In the genomic region with DNA sequence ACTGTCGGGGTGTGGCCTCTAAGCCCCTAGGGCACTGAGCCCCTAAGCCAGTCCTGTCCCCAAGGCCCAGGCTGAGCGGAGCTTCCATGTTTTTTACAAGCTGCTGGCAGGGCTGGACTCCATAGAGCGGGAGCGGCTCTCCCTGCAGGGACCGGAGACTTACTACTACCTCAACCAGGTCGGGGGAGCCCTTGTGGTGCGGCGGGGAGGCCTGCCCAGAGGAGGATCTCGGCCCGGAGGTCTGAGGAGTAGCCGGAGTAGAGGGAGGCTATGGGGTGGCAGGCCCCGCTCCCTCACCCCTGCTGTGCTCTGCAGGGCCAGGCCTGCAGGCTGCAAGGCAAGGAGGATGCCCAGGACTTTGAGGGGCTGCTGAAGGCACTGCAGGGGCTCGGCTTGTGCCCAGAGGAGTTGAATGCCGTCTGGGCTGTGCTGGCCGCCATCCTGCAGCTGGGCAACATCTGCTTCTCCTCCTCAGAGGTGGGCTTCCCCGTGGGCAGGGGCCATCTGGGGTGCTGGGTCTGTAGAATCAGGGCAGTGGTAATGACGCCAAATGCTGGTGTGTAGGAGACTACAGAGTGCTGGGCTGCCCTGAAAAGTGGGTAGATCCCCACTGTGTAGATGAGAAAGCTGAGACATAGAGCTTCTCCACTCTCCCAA, we compare ENCODE assay signal across 26 cellular contexts. TPM values are rescaled to one million over a fixed set of nuclear protein-coding genes. Genes with fewer than 3 reads are reported as not detected.
"Had no signal": no experiment of that assay in that cellular context is flagged by ENCODE, and none has a peak within 500 bp of the region (broad histone marks: within the 10 kb centered on the region; RNA-seq: fewer than 3 reads in every experiment).

No MANE protein-coding gene starts in this region.

- H3K36me3 Mint-ChIP-seq: activated naive CD4-positive, alpha-beta T cell treated with anti-CD3 and anti-CD28 coated beads, Interleukin-2, amount 50 U/mL, for 72 hours; brain; natural killer cell had no signal

- H3K4me3 Mint-ChIP-seq: activated CD4-positive, alpha-beta memory T cell treated with anti-CD3 and anti-CD28 coated beads, Interleukin-2, amount 10 ng/mL, durations not matched to agents 7 days and 5 days; brain; natural killer cell; stimulated activated naive B cell treated with anti-CD40 and anti-IgM and Interleukin-4, amounts not matched to agents 10 μg/mL and 1 μg/mL and 100 μg/mL, for 72 hours; T-helper 1 cell treated with Interleukin-12 subunit alpha and Interleukin-12 subunit beta and Interleukin-4 antibody, amounts not matched to agents 30 μg/mL and 1 μg/mL, for 36 hours had no signal

- H3K27ac Mint-ChIP-seq: activated CD4-positive, alpha-beta memory T cell treated with anti-CD3 and anti-CD28 coated beads, Interleukin-2, amount 10 ng/mL, durations not matched to agents 7 days and 5 days; activated naive CD4-positive, alpha-beta T cell treated with anti-CD3 and anti-CD28 coated beads, Interleukin-2, amount 50 U/mL, for 72 hours; brain; natural killer cell; stimulated activated naive B cell treated with anti-CD40 and anti-IgM and Interleukin-4, amounts not matched to agents 10 μg/mL and 1 μg/mL and 100 μg/mL, for 72 hours; T-helper 1 cell treated with Interleukin-12 subunit alpha and Interleukin-12 subunit beta and Interleukin-4 antibody, amounts not matched to agents 30 μg/mL and 1 μg/mL, for 36 hours had no signal

- H3K27ac ChIP-seq: heart right ventricle, neutrophil, parathyroid adenoma, right lobe of liver, transverse colon, uterus had no signal

- H3K27me3 Mint-ChIP-seq: stimulated activated naive B cell treated with anti-CD40 and anti-IgM and Interleukin-4, amounts not matched to agents 10 μg/mL and 1 μg/mL and 100 μg/mL, for 72 hours had no signal

- FAIRE-seq: keratinocyte had no signal

- H3K9me3 Mint-ChIP-seq: activated CD4-positive, alpha-beta memory T cell treated with anti-CD3 and anti-CD28 coated beads, Interleukin-2, amount 10 ng/mL, durations not matched to agents 7 days and 5 days; activated naive CD4-positive, alpha-beta T cell treated with anti-CD3 and anti-CD28 coated beads, Interleukin-2, amount 50 U/mL, for 72 hours; brain; natural killer cell; stimulated activated naive B cell treated with anti-CD40 and anti-IgM and Interleukin-4, amounts not matched to agents 10 μg/mL and 1 μg/mL and 100 μg/mL, for 72 hours; T-helper 1 cell treated with Interleukin-12 subunit alpha and Interleukin-12 subunit beta and Interleukin-4 antibody, amounts not matched to agents 30 μg/mL and 1 μg/mL, for 36 hours had no signal

- DNase-seq: activated CD4-positive, alpha-beta memory T cell treated with anti-CD3 and anti-CD28 coated beads, Interleukin-2, amount 10 ng/mL, durations not matched to agents 7 days and 5 days; activated CD4-positive, alpha-beta T cell treated with anti-CD3 and anti-CD28 coated beads for 48 hours; activated CD4-positive, CD25-positive, alpha-beta regulatory T cell; activated T-cell treated with anti-CD3 and anti-CD28 coated beads, Interleukin-2, amount 50 U/mL, for 1 hour; aorta; caudate nucleus; dermis blood vessel endothelial cell; effector CD8-positive, alpha-beta T cell; erythroblast; foreskin fibroblast; heart right ventricle; midbrain; natural killer cell; stimulated activated CD4-positive, alpha-beta T cell treated with anti-CD3 and anti-CD28 coated beads, Interleukin-2, amount 100 ng/mL, for 48 hours; stimulated activated CD8-positive, alpha-beta memory T cell treated with anti-CD3 and anti-CD28 coated beads, Interleukin-4, amount 100 ng/mL, for 48 hours; stimulated activated naive B cell treated with anti-CD40 and anti-IgM and Interleukin-4, amounts not matched to agents 10 μg/mL and 1 μg/mL and 100 μg/mL, for 72 hours; transverse colon; uterus had no signal

- ATAC-seq: activated naive CD4-positive, alpha-beta T cell treated with anti-CD3 and anti-CD28 coated beads, Interleukin-2, amount 50 U/mL, for 72 hours; heart right ventricle; left lobe of liver; natural killer cell; right lobe of liver; stimulated activated naive B cell treated with anti-CD40 and anti-IgM and Interleukin-4, amounts not matched to agents 10 μg/mL and 1 μg/mL and 100 μg/mL, for 72 hours had no signal

RNA-seq across cellular contexts. Expression of gene SMIM5, which starts 40.7 kb away (rescaled TPM):
- total RNA-seq: activated CD4-positive, alpha-beta memory T cell treated with anti-CD3 and anti-CD28 coated beads, Interleukin-2, amount 10 ng/mL, durations not matched to agents 7 days and 5 days; dermis blood vessel endothelial cell had no signal
